In the genomic region with DNA sequence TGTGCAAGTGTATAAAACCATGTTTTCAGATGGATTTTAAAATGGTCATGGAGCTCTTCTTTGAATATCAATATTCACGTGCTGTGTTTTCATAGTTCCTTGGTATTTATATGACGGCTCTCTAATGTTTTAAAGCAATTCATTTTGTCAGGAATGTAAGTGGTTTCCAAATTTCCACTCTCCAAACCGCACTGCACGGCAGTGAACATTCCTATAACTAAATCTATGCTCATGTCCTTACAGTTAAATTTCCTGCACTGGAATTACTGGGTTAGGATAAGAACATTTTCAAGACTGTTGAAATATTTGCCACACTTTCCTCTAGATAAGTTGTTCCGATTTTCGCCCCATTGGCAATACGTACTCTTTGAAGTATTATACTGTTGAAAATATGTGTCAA, we compare ENCODE assay signal across 22 cellular contexts.
DNase-seq lines count a peak whose midpoint lies in the region; ATAC-seq and TF ChIP-seq lines count a peak whose summit lies in the region.
"Had no signal": no experiment of that assay in that cellular context is flagged by ENCODE, and none has a peak within 500 bp of the region (broad histone marks: within the 10 kb centered on the region; RNA-seq: fewer than 3 reads in every experiment).

No MANE protein-coding gene starts in this region.

- peak; percentile 18 for DNase-seq in AG20443 (ENCODE audit: low spot score)
- peak; percentile 4 for DNase-seq in M059J (ENCODE audit: low read depth)
- DNase-seq in fibroblast of pulmonary artery (ENCODE audit: low read depth) = peak; percentile 7
- no peak for DNase-seq in stimulated activated effector memory CD8-positive, alpha-beta T cell treated with anti-CD3 and anti-CD28 coated beads, Interleukin-12 subunit alpha, Interleukin-12 subunit beta, amount 100 ng/mL, for 72 hours (ENCODE audit: low spot score in 2 of 2)
- no peak for DNase-seq in EL
- DNase-seq: BE2C, DMS153, GDM1, GOT3, HFFc6, Karpas-422, NCI-H1105 treated with DMSO at 0.1 percent for 48 hours, NCI-H2081, NCI-H2227 treated with DMSO at 0.1 percent for 48 hours, NCI-H526 treated with DMSO at 0.1 percent for 48 hours, Right ventricle myocardium superior, RPMI8226, T-cell had no signal

- no peak overlapping the region for H3K4me3 ChIP-seq in fibroblast of pulmonary artery (replicated peaks; ENCODE audit: low read depth, low read length)
- H3K4me3 ChIP-seq: HAP-1 had no signal

- peaks cover 8% of the 10 kb centered on the region for H3K27me3 Mint-ChIP-seq in stimulated activated memory B cell treated with anti-CD40 and anti-IgM and Interleukin-4, amounts not matched to agents 10 μg/mL and 1 μg/mL and 100 μg/mL, for 72 hours

- no peaks in the 10 kb centered on the region for H3K4me1 Mint-ChIP-seq in stimulated activated effector memory CD8-positive, alpha-beta T cell treated with anti-CD3 and anti-CD28 coated beads, Interleukin-12 subunit alpha, Interleukin-12 subunit beta, amount 100 ng/mL, for 72 hours
- no peaks in the 10 kb centered on the region for H3K4me1 Mint-ChIP-seq in stimulated activated memory B cell treated with anti-CD40 and anti-IgM and Interleukin-4, amounts not matched to agents 10 μg/mL and 1 μg/mL and 100 μg/mL, for 72 hours
- H3K4me1 Mint-ChIP-seq: CD14-positive monocyte, T-cell had no signal

- TF ChIP-seq CTCF in fibroblast of pulmonary artery (IDR thresholded peaks at IDR 0.05; ENCODE audit: low read length, missing control alignments) = no peak

- ATAC-seq in stimulated activated effector memory CD8-positive, alpha-beta T cell treated with anti-CD3 and anti-CD28 coated beads, Interleukin-12 subunit alpha, Interleukin-12 subunit beta, amount 100 ng/mL, for 72 hours = no peak
- ATAC-seq in stimulated activated memory B cell treated with anti-CD40 and anti-IgM and Interleukin-4, amounts not matched to agents 10 μg/mL and 1 μg/mL and 100 μg/mL, for 72 hours = no peak
- no peak for ATAC-seq in HG02588 (IDR thresholded peaks at IDR 0.05; ENCODE audit: unreplicated experiment)
- ATAC-seq: T-cell had no signal

- H3K9me3 Mint-ChIP-seq in stimulated activated effector memory CD8-positive, alpha-beta T cell treated with anti-CD3 and anti-CD28 coated beads, Interleukin-12 subunit alpha, Interleukin-12 subunit beta, amount 100 ng/mL, for 72 hours = no peaks in the 10 kb centered on the region
- H3K9me3 Mint-ChIP-seq in stimulated activated memory B cell treated with anti-CD40 and anti-IgM and Interleukin-4, amounts not matched to agents 10 μg/mL and 1 μg/mL and 100 μg/mL, for 72 hours = peaks cover 10% of the 10 kb centered on the region
- H3K9me3 Mint-ChIP-seq: HFFc6, T-cell had no signal

- H3K27ac Mint-ChIP-seq in stimulated activated effector memory CD8-positive, alpha-beta T cell treated with anti-CD3 and anti-CD28 coated beads, Interleukin-12 subunit alpha, Interleukin-12 subunit beta, amount 100 ng/mL, for 72 hours = no peak overlapping the region
- no peak overlapping the region for H3K27ac Mint-ChIP-seq in stimulated activated memory B cell treated with anti-CD40 and anti-IgM and Interleukin-4, amounts not matched to agents 10 μg/mL and 1 μg/mL and 100 μg/mL, for 72 hours
- H3K27ac Mint-ChIP-seq: CD14-positive monocyte, HFFc6, T-cell had no signal

- H3K4me3 Mint-ChIP-seq in stimulated activated effector memory CD8-positive, alpha-beta T cell treated with anti-CD3 and anti-CD28 coated beads, Interleukin-12 subunit alpha, Interleukin-12 subunit beta, amount 100 ng/mL, for 72 hours = no peak overlapping the region
- H3K4me3 Mint-ChIP-seq in stimulated activated memory B cell treated with anti-CD40 and anti-IgM and Interleukin-4, amounts not matched to agents 10 μg/mL and 1 μg/mL and 100 μg/mL, for 72 hours = no peak overlapping the region
- H3K4me3 Mint-ChIP-seq: CD14-positive monocyte, HFFc6, T-cell had no signal

- H3K36me3 Mint-ChIP-seq in stimulated activated effector memory CD8-positive, alpha-beta T cell treated with anti-CD3 and anti-CD28 coated beads, Interleukin-12 subunit alpha, Interleukin-12 subunit beta, amount 100 ng/mL, for 72 hours = no peaks in the 10 kb centered on the region
- H3K36me3 Mint-ChIP-seq in stimulated activated memory B cell treated with anti-CD40 and anti-IgM and Interleukin-4, amounts not matched to agents 10 μg/mL and 1 μg/mL and 100 μg/mL, for 72 hours = no peaks in the 10 kb centered on the region
- H3K36me3 Mint-ChIP-seq: CD14-positive monocyte, T-cell had no signal

Comparison
In these comparisons a context has a peak if more than half of its experiments do, and no peak if none do; other contexts are left out.
1. DNase-seq: peak in AG20443 (single experiment), M059J (single experiment) and fibroblast of pulmonary artery (single experiment); none in stimulated activated effector memory CD8-positive, alpha-beta T cell treated with anti-CD3 and anti-CD28 coated beads, Interleukin-12 subunit alpha, Interleukin-12 subunit beta, amount 100 ng/mL, for 72 hours (0 of 2) and EL (single experiment).